ENCODE assay signal across 10 cellular contexts in genomic region chr16:11099672-11100195, GRCh38.
DNase-seq lines count a peak whose midpoint lies in the region; ATAC-seq and TF ChIP-seq lines count a peak whose summit lies in the region.
"Had no signal": no experiment of that assay in that cellular context is flagged by ENCODE, and none has a peak within 500 bp of the region (broad histone marks: within the 10 kb centered on the region; RNA-seq: fewer than 3 reads in every experiment).

No MANE protein-coding gene starts in this region.

- POLR2A ChIA-PET in MCF 10A (lab: Yijun Ruan, JAX): interaction anchor here (0.6 to 0.9 kb wide), 2 partner anchors 10 to 11 kb away, joined by 3 read pairs; no protein-coding TSS in a partner anchor

- H3K4me1 Mint-ChIP-seq in MCF 10A (ENCODE audit: insufficient read depth, unreplicated experiment): peaks cover 11% of the 10 kb centered on the region

- TF ChIP-seq POLR2A in Peyer's patch (IDR thresholded peaks at IDR 0.05) (no peak), transverse colon (IDR thresholded peaks at IDR 0.05) (no peak)

- intact Hi-C loops in MCF 10A (cut with micrococcal nuclease): loop anchor here (5.0 kb wide), 1 partner anchor 158 kb away; the partner anchor contains the start of gene SOCS1
- intact Hi-C loops in mammary epithelial cell (cut with micrococcal nuclease): no loop called here
- intact Hi-C loops in left lung (cut with DNase I): no loop called here
- intact Hi-C loops in transverse colon (cut with DNase I; ENCODE audit: low total_unique reads): loop anchor here (5.0 kb wide), 1 partner anchor 33 kb away; no protein-coding TSS in a partner anchor

- H3K4me1 ChIP-seq in mammary epithelial cell (ENCODE audit: insufficient read depth, low read length): peaks cover 2% of the 10 kb centered on the region
- H3K4me1 ChIP-seq in Peyer's patch: peaks cover 0 to 38% (median 15%) of the 10 kb centered on the region in 4 donors
- peaks cover 18 to 21% of the 10 kb centered on the region in 2 donors for H3K4me1 ChIP-seq in left lung
- peaks cover 6 to 43% (median 29%) of the 10 kb centered on the region in 4 donors for H3K4me1 ChIP-seq in transverse colon

- H3K79me2 ChIP-seq in mammary epithelial cell (ENCODE audit: insufficient read depth, low read length): no peaks in the 10 kb centered on the region

- TF ChIP-seq EP300 in transverse colon (IDR thresholded peaks at IDR 0.05; ENCODE audit: low read depth): no peak

- no peak overlapping the region for H3K9ac ChIP-seq in mammary epithelial cell (ENCODE audit: insufficient read depth, low read length)

- H3K4me3 Mint-ChIP-seq in MCF 10A (ENCODE audit: unreplicated experiment): no peak overlapping the region
- H3K4me3 Mint-ChIP-seq: CD14-positive monocyte had no signal

- no peaks in the 10 kb centered on the region for H3K9me3 ChIP-seq in mammary epithelial cell (replicated peaks; ENCODE audit: insufficient read depth, low read length)
- no peaks in the 10 kb centered on the region for H3K9me3 ChIP-seq in Peyer's patch
- no peaks in the 10 kb centered on the region for H3K9me3 ChIP-seq in left lung
- no peaks in the 10 kb centered on the region for H3K9me3 ChIP-seq in transverse colon

- CTCF ChIA-PET in MCF 10A (lab: Yijun Ruan, JAX) (interaction anchor here (0.7 to 0.9 kb wide), 3 partner anchors 17 to 32 kb away, joined by 3 read pairs; no protein-coding TSS in a partner anchor), mammary epithelial cell (lab: Charles Lee; ENCODE audit: low non-redundant PET) (interaction anchor here (0.7 kb wide), 1 partner anchor 41 kb away, joined by 3 read pairs; no protein-coding TSS in a partner anchor)

- TF ChIP-seq CTCF in MCF 10A (IDR thresholded peaks at IDR 0.05; ENCODE audit: unreplicated experiment): no peak
- TF ChIP-seq CTCF in mammary epithelial cell (conservative IDR thresholded peaks at IDR 0.05 in 1 of 2, IDR thresholded peaks at IDR 0.05 in 1 of 2; ENCODE audit: extremely low read depth in 1 of 2, insufficient read depth in 1 of 2, low read depth in 1 of 2, low read length in 2 of 2): no peak
- TF ChIP-seq CTCF in Peyer's patch (IDR thresholded peaks at IDR 0.05): no peak
- no peak for TF ChIP-seq CTCF in left lung (IDR thresholded peaks at IDR 0.05)
- TF ChIP-seq CTCF in transverse colon (IDR thresholded peaks at IDR 0.05): no peak

- BruUV-seq in MCF 10A (replicated peaks; lab: Mats Ljungman, UMichigan) (no TSS peak), mammary epithelial cell (replicated peaks; lab: Mats Ljungman, UMichigan) (no TSS peak)

- dilution Hi-C loops in mammary epithelial cell (cut with HindIII; ENCODE audit: low sequenced_read_pairs): no loop called here

- no peak for DNase-seq in MCF 10A (ENCODE audit: unreplicated experiment)
- no peak for DNase-seq in mammary epithelial cell
- peak in 2 of 3 donors; percentile 34 to 47 for DNase-seq in Peyer's patch
- DNase-seq in left lung: no peak
- no peak for DNase-seq in transverse colon
- DNase-seq in activated CD8-positive, alpha-beta memory T cell treated with anti-CD3 and anti-CD28 coated beads, Interleukin-2, amount 50 U/mL, for 4 hours: no peak
- DNase-seq in H4 (ENCODE audit: low spot score): no peak
- DNase-seq in SKM-1 (lab: John Stamatoyannopoulos, UW; ENCODE audit: unreplicated experiment): no peak
- DNase-seq: immature natural killer cell had no signal

- WGBS in mammary epithelial cell (ENCODE audit: low coverage, missing lambda C conversion rate): 68% methylated on average over 5 of the region's 7 CpGs
- 67 to 78% methylated on average over 2 to 7 of the region's 7 CpGs for WGBS in transverse colon (ENCODE audit: low coverage in 1 of 2), 2 donors

- no peak overlapping the region for H2AFZ ChIP-seq in mammary epithelial cell (ENCODE audit: low read depth, low read length)

- peaks cover 18% of the 10 kb centered on the region for H3K36me3 Mint-ChIP-seq in MCF 10A (ENCODE audit: insufficient read depth, unreplicated experiment)

- H3K4me3 ChIP-seq in mammary epithelial cell (replicated peaks in 1 of 3; ENCODE audit: insufficient read depth in 1 of 3, low read depth in 2 of 3, low read length in 3 of 3): no peak overlapping the region
- no peak overlapping the region for H3K4me3 ChIP-seq in Peyer's patch
- no peak overlapping the region for H3K4me3 ChIP-seq in left lung
- H3K4me3 ChIP-seq in transverse colon: no peak overlapping the region

- H4K20me1 ChIP-seq in mammary epithelial cell (ENCODE audit: insufficient read depth, low read length): no peaks in the 10 kb centered on the region

- no peaks in the 10 kb centered on the region for H3K9me3 Mint-ChIP-seq in MCF 10A (ENCODE audit: unreplicated experiment)
- H3K9me3 Mint-ChIP-seq: CD14-positive monocyte, immature natural killer cell had no signal

- peak overlapping the region; percentile 28 for H3K27ac Mint-ChIP-seq in MCF 10A (ENCODE audit: low read depth, unreplicated experiment)
- H3K27ac Mint-ChIP-seq: CD14-positive monocyte had no signal

- H3K36me3 ChIP-seq in mammary epithelial cell (ENCODE audit: insufficient read depth, low read length) (no peaks in the 10 kb centered on the region), Peyer's patch (no peaks in the 10 kb centered on the region), left lung (peaks cover 0 to 18% of the 10 kb centered on the region in 2 donors), transverse colon (no peaks in the 10 kb centered on the region)

- in situ Hi-C loops in mammary epithelial cell (cut with MboI; ENCODE audit: low sequenced_read_pairs in 2 of 2) (no loop called here), transverse colon (cut with MboI; ENCODE audit: low pct_ligation_motif_present in 1 of 4, low pct_unique_long_range_greater_than_20kb in 1 of 4, low sequenced_read_pairs in 3 of 4) (no loop called here)

- ATAC-seq in left lung: no peak

- H3K27ac ChIP-seq in mammary epithelial cell (ENCODE audit: insufficient read depth, low read depth, low read length) (no peak overlapping the region), Peyer's patch (peak overlapping the region; percentile 20 to 49 (median 40)), left lung (peak overlapping the region; percentile 41 to 42), transverse colon (peak overlapping the region; percentile 23 to 78 (median 58))

- no peak overlapping the region for H3K4me2 ChIP-seq in mammary epithelial cell (ENCODE audit: insufficient read depth, low read depth, low read length)

- no peaks in the 10 kb centered on the region for H3K27me3 ChIP-seq in mammary epithelial cell (ENCODE audit: insufficient read depth, low read length)
- no peaks in the 10 kb centered on the region for H3K27me3 ChIP-seq in Peyer's patch
- no peaks in the 10 kb centered on the region for H3K27me3 ChIP-seq in left lung
- H3K27me3 ChIP-seq in transverse colon: no peaks in the 10 kb centered on the region

- H3K27me3 Mint-ChIP-seq in MCF 10A (ENCODE audit: insufficient read depth, unreplicated experiment): no peaks in the 10 kb centered on the region

Comparison
In these comparisons a context has a peak if more than half of its experiments do, and no peak if none do; other contexts are left out.
1. intact Hi-C loops: an anchor here in MCF 10A (5.0 kb wide) and transverse colon (5.0 kb wide); none called in mammary epithelial cell and left lung.
2. DNase-seq: peak in Peyer's patch (2 of 3); none in MCF 10A (single experiment), mammary epithelial cell (single experiment), left lung (0 of 2), transverse colon (single experiment), activated CD8-positive, alpha-beta memory T cell treated with anti-CD3 and anti-CD28 coated beads, Interleukin-2, amount 50 U/mL, for 4 hours (single experiment), H4 (single experiment) and SKM-1 (single experiment).